1 cellular context compared by ENCODE assay signal in genomic region chr7:7944619-7945282, GRCh38.
TF ChIP-seq lines count a peak whose summit lies in the region.

No MANE protein-coding gene starts in this region.

TF ChIP-seq in HepG2, 621 proteins besides CTCF, POLR2A, EP300 and RAD21 (continued from another document):
- TF ChIP-seq ZHX1 (CRISPR knock-in tag; IDR thresholded peaks at IDR 0.05; ENCODE audit: low read depth) (no peak), ZNF136 (CRISPR knock-in tag; IDR thresholded peaks at IDR 0.05; ENCODE audit: low read depth) (no peak), POGZ (CRISPR knock-in tag; IDR thresholded peaks at IDR 0.05) (no peak), CCAR2 (optimal IDR thresholded peaks at IDR 0.05; ENCODE audit: low read depth, low read length) (no peak), HMGA1 (CRISPR knock-in tag; conservative IDR thresholded peaks at IDR 0.05) (no peak), ZSCAN30 (CRISPR knock-in tag; IDR thresholded peaks at IDR 0.05) (no peak), PATZ1 (CRISPR knock-in tag; IDR thresholded peaks at IDR 0.05) (no peak), ZNF383 (CRISPR knock-in tag; IDR thresholded peaks at IDR 0.05; ENCODE audit: borderline replicate concordance) (no peak)
